ENCODE assay signal across 22 cellular contexts in the genomic region with DNA sequence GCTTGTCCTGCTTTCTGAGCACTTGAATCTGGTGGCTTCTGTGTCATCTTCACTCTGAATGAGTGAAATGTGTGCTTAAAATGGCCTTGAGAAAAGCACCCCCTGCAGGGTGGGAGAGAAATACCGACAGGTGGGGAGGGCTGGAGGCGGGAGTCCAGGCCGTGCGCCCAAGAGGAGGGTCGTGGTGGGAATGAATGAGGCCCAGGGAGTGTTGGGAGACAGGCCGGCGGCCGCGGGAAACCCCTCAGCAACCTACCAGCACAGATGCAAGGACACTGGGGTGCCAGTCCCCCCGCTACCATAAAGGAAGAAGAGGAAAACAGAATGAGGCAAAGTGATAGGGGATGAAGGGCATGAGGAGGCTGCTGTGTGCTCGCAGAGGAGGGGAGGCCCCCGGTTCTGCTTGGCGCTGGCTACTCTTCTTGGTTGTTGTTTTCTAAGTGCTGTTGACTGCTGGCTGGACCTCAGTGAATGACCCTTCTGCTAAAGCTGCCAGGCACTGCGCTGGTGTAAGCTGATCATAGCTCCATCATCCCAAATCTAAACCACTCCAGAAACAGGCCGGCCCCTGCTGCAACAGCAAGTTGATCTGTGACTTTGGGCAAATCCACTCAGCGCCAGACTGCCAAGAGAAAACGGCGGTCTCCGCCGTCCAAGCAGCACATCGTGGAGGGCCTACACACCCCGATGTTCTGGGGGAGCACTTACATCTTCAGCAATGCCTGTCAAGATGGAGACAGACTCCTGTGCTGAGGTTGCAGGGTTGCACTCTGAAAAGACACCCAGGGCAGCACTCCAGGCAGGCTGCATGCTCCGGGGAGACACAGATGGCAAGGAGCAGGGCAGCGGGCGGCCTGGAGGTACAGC.
"Had no signal": no experiment of that assay in that cellular context is flagged by ENCODE, and none has a peak within 500 bp of the region (broad histone marks: within the 10 kb centered on the region; RNA-seq: fewer than 3 reads in every experiment).

No MANE protein-coding gene starts in this region.

- H3K27me3 Mint-ChIP-seq: activated B cell treated with CpG ODN at 0.5 μM for 24 hours; activated CD8-positive, alpha-beta memory T cell treated with anti-CD3 and anti-CD28 coated beads, Interleukin-2, amount 10 ng/mL, durations not matched to agents 7 days and 5 days; activated CD8-positive, alpha-beta T cell treated with anti-CD3 and anti-CD28 coated beads for 36 hours; activated naive CD8-positive, alpha-beta T cell; stimulated activated naive CD8-positive, alpha-beta T cell treated with anti-CD3 and anti-CD28 coated beads, Interleukin-15, Interleukin-2, amounts not matched to agents 100 ng/mL and 50 ng/mL, for 24 hours had no signal

- H3K9me3 ChIP-seq: lower lobe of right lung, thyroid gland had no signal

- H3K4me1 Mint-ChIP-seq: activated B cell treated with CpG ODN at 0.5 μM for 24 hours; activated CD8-positive, alpha-beta memory T cell treated with anti-CD3 and anti-CD28 coated beads, Interleukin-2, amount 10 ng/mL, durations not matched to agents 7 days and 5 days; naive B cell had no signal

- ATAC-seq: activated CD8-positive, alpha-beta memory T cell treated with anti-CD3 and anti-CD28 coated beads, Interleukin-2, amount 10 ng/mL, durations not matched to agents 7 days and 5 days; activated CD8-positive, alpha-beta T cell treated with anti-CD3 and anti-CD28 coated beads for 36 hours; foreskin keratinocyte; lower lobe of right lung had no signal

- H3K27ac ChIP-seq: foreskin keratinocyte, lower lobe of right lung, thyroid gland had no signal

- H3K4me3 Mint-ChIP-seq: activated B cell treated with CpG ODN at 0.5 μM for 24 hours; activated CD8-positive, alpha-beta memory T cell treated with anti-CD3 and anti-CD28 coated beads, Interleukin-2, amount 10 ng/mL, durations not matched to agents 7 days and 5 days; activated CD8-positive, alpha-beta T cell treated with anti-CD3 and anti-CD28 coated beads for 36 hours; activated naive CD8-positive, alpha-beta T cell; naive B cell; stimulated activated naive CD8-positive, alpha-beta T cell treated with anti-CD3 and anti-CD28 coated beads, Interleukin-15, Interleukin-2, amounts not matched to agents 100 ng/mL and 50 ng/mL, for 24 hours; T-helper 1 cell treated with Interleukin-12 subunit alpha and Interleukin-12 subunit beta and Interleukin-4 antibody, amounts not matched to agents 30 μg/mL and 1 μg/mL, for 36 hours had no signal

- H3K4me1 ChIP-seq: foreskin keratinocyte, lower lobe of right lung, thyroid gland had no signal

- H3K27me3 ChIP-seq: foreskin keratinocyte, thyroid gland had no signal

- H3K4me3 ChIP-seq: lower lobe of right lung, thyroid gland had no signal

- H3K36me3 ChIP-seq: lower lobe of right lung, thyroid gland had no signal

- DNase-seq: activated B cell treated with CpG ODN at 0.5 μM for 24 hours; activated CD4-positive, alpha-beta T cell treated with anti-CD3 and anti-CD28 coated beads for 48 hours; activated CD8-positive, alpha-beta memory T cell treated with anti-CD3 and anti-CD28 coated beads, Interleukin-2, amount 10 ng/mL, durations not matched to agents 7 days and 5 days; activated CD8-positive, alpha-beta T cell treated with anti-CD3 and anti-CD28 coated beads for 36 hours; activated gamma-delta T cell treated with Interleukin-2 at 50 U/mL for 16 hours; activated T-cell treated with anti-CD3 and anti-CD28 coated beads for 4 hours; amniotic stem cell; erythroblast; foreskin keratinocyte; mesendoderm; naive B cell; retina; stimulated activated CD4-positive, alpha-beta T cell treated with anti-CD3 and anti-CD28 coated beads, Interleukin-1b, Interleukin-23, amount 100 ng/mL, for 48 hours; substantia nigra; T1000; thyroid gland had no signal

- H3K36me3 Mint-ChIP-seq: activated CD8-positive, alpha-beta memory T cell treated with anti-CD3 and anti-CD28 coated beads, Interleukin-2, amount 10 ng/mL, durations not matched to agents 7 days and 5 days; activated naive CD8-positive, alpha-beta T cell; naive B cell had no signal

- H3K9me3 Mint-ChIP-seq: activated CD8-positive, alpha-beta T cell treated with anti-CD3 and anti-CD28 coated beads for 36 hours; stimulated activated naive CD8-positive, alpha-beta T cell treated with anti-CD3 and anti-CD28 coated beads, Interleukin-15, Interleukin-2, amounts not matched to agents 100 ng/mL and 50 ng/mL, for 24 hours; T-helper 1 cell treated with Interleukin-12 subunit alpha and Interleukin-12 subunit beta and Interleukin-4 antibody, amounts not matched to agents 30 μg/mL and 1 μg/mL, for 36 hours had no signal

- FAIRE-seq: bronchial epithelial cell, keratinocyte had no signal
